In the genomic region with DNA sequence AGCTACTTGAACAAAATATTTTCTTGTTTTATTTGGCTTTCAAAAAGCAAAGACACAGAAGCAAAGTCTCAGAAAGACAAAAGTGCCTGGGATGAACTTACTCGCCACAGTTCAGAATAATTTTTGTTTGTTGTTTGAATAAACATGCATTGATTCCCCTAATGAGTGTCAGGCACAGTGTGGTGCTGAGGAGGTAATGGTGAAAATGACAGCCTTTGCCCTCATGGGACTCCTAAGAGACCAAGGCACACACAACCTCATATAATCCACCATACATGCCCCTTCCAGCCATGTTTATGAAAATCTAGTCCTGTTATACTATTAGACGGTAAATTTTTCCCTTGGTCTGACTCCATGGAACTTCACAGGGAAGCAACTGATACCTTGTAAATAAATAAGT, we compare ENCODE assay signal across 12 cellular contexts. TPM values are rescaled to one million over a fixed set of nuclear protein-coding genes. Genes with fewer than 3 reads are reported as not detected.
DNase-seq lines count a peak whose midpoint lies in the region; ATAC-seq and TF ChIP-seq lines count a peak whose summit lies in the region.
"Had no signal": no experiment of that assay in that cellular context is flagged by ENCODE, and none has a peak within 500 bp of the region (broad histone marks: within the 10 kb centered on the region; RNA-seq: fewer than 3 reads in every experiment).

No MANE protein-coding gene starts in this region.

- no peak for TF ChIP-seq CTCF in heart right ventricle (IDR thresholded peaks at IDR 0.05)
- TF ChIP-seq CTCF in astrocyte of the spinal cord (IDR thresholded peaks at IDR 0.05; ENCODE audit: low read depth, low read length) = no peak
- TF ChIP-seq CTCF in lower lobe of right lung (IDR thresholded peaks at IDR 0.05) = no peak
- TF ChIP-seq CTCF in uterus (IDR thresholded peaks at IDR 0.05) = no peak

- in situ Hi-C loops in astrocyte of the spinal cord (cut with HindIII; ENCODE audit: low sequenced_read_pairs) = no loop called here

- 33 to 43% methylated on average over 2 of the region's 2 CpGs for WGBS in heart right ventricle, 2 donors

- intact Hi-C loops in heart right ventricle (cut with DNase I) = loop anchor here in 3 of 10 donors (2.0 to 5.0 kb wide), 2 partner anchors 41 to 44 kb away; no protein-coding TSS in a partner anchor
- intact Hi-C loops in left cardiac atrium (cut with DNase I) = loop anchor here in 1 of 2 donors (5.0 kb wide), 1 partner anchor 41 kb away; no protein-coding TSS in a partner anchor
- intact Hi-C loops in lower lobe of right lung (cut with DNase I) = no loop called here
- intact Hi-C loops in uterus (cut with DNase I; ENCODE audit: low total_unique reads) = no loop called here

- TF ChIP-seq POLR2A in uterus (IDR thresholded peaks at IDR 0.05) = no peak

- H3K36me3 ChIP-seq in heart right ventricle (no peaks in the 10 kb centered on the region), lower lobe of right lung (no peaks in the 10 kb centered on the region), uterus (no peaks in the 10 kb centered on the region)

- ATAC-seq in heart right ventricle = no peak
- no peak for ATAC-seq in left cardiac atrium
- ATAC-seq in lower lobe of right lung = no peak
- ATAC-seq: stimulated activated naive CD8-positive, alpha-beta T cell treated with anti-CD3 and anti-CD28 coated beads, Interleukin-15, amount 100 ng/mL, for 72 hours had no signal

- H3K27me3 ChIP-seq in heart right ventricle (no peaks in the 10 kb centered on the region), lower lobe of right lung (ENCODE audit: low read depth) (no peaks in the 10 kb centered on the region), uterus (no peaks in the 10 kb centered on the region)

- H3K27ac ChIP-seq in heart right ventricle (peak overlapping the region in 9 of 10 donors; percentile 29 to 99 (median 95)), lower lobe of right lung (no peak overlapping the region), uterus (peak overlapping the region in 1 of 2 donors; percentile 0)
- H3K27ac ChIP-seq: epithelial cell of prostate had no signal

- H3K4me1 ChIP-seq in heart right ventricle (peaks cover 4 to 75% (median 61%) of the 10 kb centered on the region in 9 donors), lower lobe of right lung (peaks cover 48% of the 10 kb centered on the region), uterus (peaks cover 7 to 14% of the 10 kb centered on the region in 2 donors)

- H3K9me3 ChIP-seq in heart right ventricle (no peaks in the 10 kb centered on the region), lower lobe of right lung (no peaks in the 10 kb centered on the region), uterus (no peaks in the 10 kb centered on the region)

- H3K4me3 ChIP-seq in heart right ventricle (peak overlapping the region; percentile 65 to 99 (median 79)), astrocyte of the spinal cord (ENCODE audit: low read depth, low read length) (peak overlapping the region; percentile 92), lower lobe of right lung (peak overlapping the region; percentile 69), uterus (peak overlapping the region; percentile 1 to 87)

- DNase-seq in heart right ventricle (no peak), left cardiac atrium (no peak), astrocyte of the spinal cord (ENCODE audit: low read depth, low spot score) (peak; percentile 31), lower lobe of right lung (no peak), uterus (no peak), NCI-H2196 (lab: John Stamatoyannopoulos, UW; ENCODE audit: unreplicated experiment) (no peak), NCI-H1092 (lab: John Stamatoyannopoulos, UW) (no peak)
- DNase-seq in stimulated activated CD4-positive, alpha-beta T cell treated with anti-CD3 and anti-CD28 coated beads, Interleukin-2, amount 100 ng/mL, for 48 hours = no peak
- DNase-seq: activated CD8-positive, alpha-beta memory T cell treated with anti-CD3 and anti-CD28 coated beads for 24 hours; NCI-H2227 treated with DMSO at 0.1 percent for 48 hours; stimulated activated naive CD8-positive, alpha-beta T cell treated with anti-CD3 and anti-CD28 coated beads, Interleukin-15, amount 100 ng/mL, for 72 hours had no signal

RNA-seq across cellular contexts. Expression of a gene that starts 2.5 kb away (rescaled TPM):
- 100 to 1,000 TPM in 1 of 10 donors, 10 to 100 TPM in 9; 56.6 to 103 (median 77.3) TPM for total RNA-seq in heart right ventricle
- 10 to 100 TPM; 18.8 to 38.0 TPM for polyA plus RNA-seq in heart right ventricle
- 10 to 100 TPM; 52.3 to 52.4 TPM for total RNA-seq in left cardiac atrium
- total RNA-seq in lower lobe of right lung = 54.0 TPM
- total RNA-seq in uterus = 10 to 100 TPM; 21.0 to 85.1 (median 29.7) TPM
